21 cellular contexts compared by ENCODE assay signal in genomic region chr20:61600061-61600460, GRCh38.
"Had no signal": no experiment of that assay in that cellular context is flagged by ENCODE, and none has a peak within 500 bp of the region (broad histone marks: within the 10 kb centered on the region; RNA-seq: fewer than 3 reads in every experiment).

No MANE protein-coding gene starts in this region.

- H3K9me3 ChIP-seq: gastrocnemius medialis, prostate gland, right lobe of liver, testis, transverse colon had no signal

- H3K4me3 ChIP-seq: coronary artery, esophagus muscularis mucosa, gastrocnemius medialis, prostate gland, right lobe of liver, testis, transverse colon had no signal

- H3K4me1 Mint-ChIP-seq: naive B cell; stimulated activated effector memory CD8-positive, alpha-beta T cell treated with anti-CD3 and anti-CD28 coated beads, Interleukin-12 subunit alpha, Interleukin-12 subunit beta, amount 100 ng/mL, for 72 hours had no signal

- H3K4me3 Mint-ChIP-seq: neural crest cell; stimulated activated effector memory CD8-positive, alpha-beta T cell treated with anti-CD3 and anti-CD28 coated beads, Interleukin-12 subunit alpha, Interleukin-12 subunit beta, amount 100 ng/mL, for 72 hours; stimulated activated naive CD8-positive, alpha-beta T cell treated with anti-CD3 and anti-CD28 coated beads, Interleukin-15, Interleukin-2, amounts not matched to agents 100 ng/mL and 50 ng/mL, for 24 hours had no signal

- H3K27ac ChIP-seq: coronary artery, epithelial cell of prostate, esophagus muscularis mucosa, gastrocnemius medialis, parathyroid adenoma, prostate gland, right lobe of liver, testis, transverse colon had no signal

- H3K36me3 ChIP-seq: esophagus muscularis mucosa, gastrocnemius medialis, prostate gland, right lobe of liver, transverse colon had no signal

- H2AFZ ChIP-seq: parathyroid adenoma had no signal

- ATAC-seq: gastrocnemius medialis; left cardiac atrium; left ventricle myocardium superior; right lobe of liver; stimulated activated effector memory CD8-positive, alpha-beta T cell treated with anti-CD3 and anti-CD28 coated beads, Interleukin-12 subunit alpha, Interleukin-12 subunit beta, amount 100 ng/mL, for 72 hours had no signal

- H3K36me3 Mint-ChIP-seq: stimulated activated effector memory CD8-positive, alpha-beta T cell treated with anti-CD3 and anti-CD28 coated beads, Interleukin-12 subunit alpha, Interleukin-12 subunit beta, amount 100 ng/mL, for 72 hours had no signal

- H3K27me3 ChIP-seq: gastrocnemius medialis, right lobe of liver, testis had no signal

- H3K4me1 ChIP-seq: esophagus muscularis mucosa, gastrocnemius medialis, parathyroid adenoma, prostate gland, right lobe of liver, transverse colon had no signal

- H3K27me3 Mint-ChIP-seq: naive B cell; stimulated activated naive CD8-positive, alpha-beta T cell treated with anti-CD3 and anti-CD28 coated beads, Interleukin-15, Interleukin-2, amounts not matched to agents 100 ng/mL and 50 ng/mL, for 24 hours had no signal

- H3K9ac ChIP-seq: parathyroid adenoma had no signal

- DNase-seq: caudate nucleus; effector memory CD4-positive, alpha-beta T cell; gastrocnemius medialis; islet precursor cell; left cardiac atrium; left ventricle myocardium superior; mesendoderm; naive B cell; stimulated activated CD4-positive, alpha-beta T cell treated with anti-CD3 and anti-CD28 coated beads, Interleukin-4, amount 100 ng/mL, for 1 hour; stimulated activated CD8-positive, alpha-beta memory T cell treated with anti-CD3 and anti-CD28 coated beads, Interleukin-4, amount 100 ng/mL, for 48 hours; testis; transverse colon had no signal

- H3K27ac Mint-ChIP-seq: naive B cell; stimulated activated effector memory CD8-positive, alpha-beta T cell treated with anti-CD3 and anti-CD28 coated beads, Interleukin-12 subunit alpha, Interleukin-12 subunit beta, amount 100 ng/mL, for 72 hours; stimulated activated naive CD8-positive, alpha-beta T cell treated with anti-CD3 and anti-CD28 coated beads, Interleukin-15, Interleukin-2, amounts not matched to agents 100 ng/mL and 50 ng/mL, for 24 hours had no signal
